ENCODE assay signal across 1 cellular context in genomic region chr15:62348528-62349087, GRCh38.
TF ChIP-seq lines count a peak whose summit lies in the region.

No MANE protein-coding gene starts in this region.

TF ChIP-seq in SK-N-SH treated with all-trans-retinoic acid at 6 μM for 48 hours, 23 proteins besides CTCF, POLR2A, EP300 and RAD21 (continued from another document):
- no peak for TF ChIP-seq TSHZ2 (CRISPR knock-in tag; IDR thresholded peaks at IDR 0.05)
- TF ChIP-seq, protein P1, sequence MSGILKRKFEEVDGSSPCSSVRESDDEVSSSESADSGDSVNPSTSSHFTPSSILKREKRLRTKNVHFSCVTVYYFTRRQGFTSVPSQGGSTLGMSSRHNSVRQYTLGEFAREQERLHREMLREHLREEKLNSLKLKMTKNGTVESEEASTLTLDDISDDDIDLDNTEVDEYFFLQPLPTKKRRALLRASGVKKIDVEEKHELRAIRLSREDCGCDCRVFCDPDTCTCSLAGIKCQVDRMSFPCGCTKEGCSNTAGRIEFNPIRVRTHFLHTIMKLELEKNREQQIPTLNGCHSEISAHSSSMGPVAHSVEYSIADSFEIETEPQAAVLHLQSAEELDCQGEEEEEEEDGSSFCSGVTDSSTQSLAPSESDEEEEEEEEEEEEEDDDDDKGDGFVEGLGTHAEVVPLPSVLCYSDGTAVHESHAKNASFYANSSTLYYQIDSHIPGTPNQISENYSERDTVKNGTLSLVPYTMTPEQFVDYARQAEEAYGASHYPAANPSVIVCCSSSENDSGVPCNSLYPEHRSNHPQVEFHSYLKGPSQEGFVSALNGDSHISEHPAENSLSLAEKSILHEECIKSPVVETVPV (CRISPR knock-in tag; IDR thresholded peaks at IDR 0.05): no peak
